In genomic region chr11:69305885-69306540, GRCh38 we compare ENCODE assay signal across 21 cellular contexts. TPM values are rescaled to one million over a fixed set of nuclear protein-coding genes. Genes with fewer than 3 reads are reported as not detected.
"Had no signal": no experiment of that assay in that cellular context is flagged by ENCODE, and none has a peak within 500 bp of the region (broad histone marks: within the 10 kb centered on the region; RNA-seq: fewer than 3 reads in every experiment).

No MANE protein-coding gene starts in this region.

- H3K79me2 ChIP-seq: hepatocyte had no signal

- DNase-seq: activated CD4-positive, alpha-beta T cell treated with anti-CD3 and anti-CD28 coated beads, Interleukin-2, amount 10 ng/mL, durations not matched to agents 24 days and 14 days; activated CD8-positive, alpha-beta T cell treated with anti-CD3 and anti-CD28 coated beads, Interleukin-2, amount 10 ng/mL, durations not matched to agents 7 days and 5 days; activated naive CD4-positive, alpha-beta T cell treated with anti-CD3 and anti-CD28 coated beads for 36 hours; activated T-cell treated with anti-CD3 and anti-CD28 coated beads, Interleukin-2, amount 50 U/mL, for 24 hours; anterior cingulate cortex; brain microvascular endothelial cell; central memory CD4-positive, alpha-beta T cell; colonic mucosa; foreskin keratinocyte; ovary; stimulated activated CD4-positive, alpha-beta T cell treated with anti-CD3 and anti-CD28 coated beads, Interleukin-12 subunit alpha, Interleukin-12 subunit beta, amount 100 ng/mL, for 4 hours; stimulated activated CD4-positive, alpha-beta T cell treated with anti-CD3 and anti-CD28 coated beads, Interleukin-1b, Interleukin-23, amount 100 ng/mL, for 48 hours; stimulated activated CD8-positive, alpha-beta memory T cell treated with anti-CD3 and anti-CD28 coated beads, Interleukin-4, amount 100 ng/mL, for 48 hours; stimulated activated naive CD4-positive, alpha-beta T cell had no signal

- H3K27me3 ChIP-seq: brain microvascular endothelial cell, colonic mucosa, foreskin keratinocyte, hepatocyte, ovary, thyroid gland had no signal

- H3K4me3 ChIP-seq: colonic mucosa, hepatocyte, ovary, thyroid gland had no signal

- H3K27ac Mint-ChIP-seq: activated CD4-positive, alpha-beta T cell treated with anti-CD3 and anti-CD28 coated beads, Interleukin-2, amount 10 ng/mL, durations not matched to agents 24 days and 14 days; activated CD8-positive, alpha-beta T cell treated with anti-CD3 and anti-CD28 coated beads, Interleukin-2, amount 10 ng/mL, durations not matched to agents 7 days and 5 days; activated naive CD4-positive, alpha-beta T cell treated with anti-CD3 and anti-CD28 coated beads for 36 hours; activated T-cell treated with anti-CD3 and anti-CD28 coated beads, Interleukin-2, amount 50 U/mL, for 24 hours; activated T-helper 2 cell treated with anti-CD3 and anti-CD28 coated beads, Interferon-gamma antibody, Interleukin-2, Interleukin-4, amounts not matched to agents 10 μg/mL and 5 μg/mL and 100 μg/mL, durations not matched to agents 14 hours and 24 hours and 36 hours; T-helper 1 cell treated with Interleukin-12 subunit alpha and Interleukin-12 subunit beta and Interleukin-4 antibody, amounts not matched to agents 30 μg/mL and 1 μg/mL, for 36 hours had no signal

- ATAC-seq: activated CD8-positive, alpha-beta T cell treated with anti-CD3 and anti-CD28 coated beads, Interleukin-2, amount 10 ng/mL, durations not matched to agents 7 days and 5 days; foreskin keratinocyte had no signal

- H3K9me3 ChIP-seq: colonic mucosa, ovary, thyroid gland had no signal

- H3K27ac ChIP-seq: brain microvascular endothelial cell, colonic mucosa, foreskin keratinocyte, hepatocyte, ovary, thyroid gland had no signal

- H3K4me2 ChIP-seq: hepatocyte had no signal

- H3K36me3 ChIP-seq: brain microvascular endothelial cell, colonic mucosa, ovary, thyroid gland had no signal

- H3K4me3 Mint-ChIP-seq: activated CD4-positive, alpha-beta T cell treated with anti-CD3 and anti-CD28 coated beads, Interleukin-2, amount 10 ng/mL, durations not matched to agents 24 days and 14 days; activated CD8-positive, alpha-beta T cell treated with anti-CD3 and anti-CD28 coated beads, Interleukin-2, amount 10 ng/mL, durations not matched to agents 7 days and 5 days; activated naive CD4-positive, alpha-beta T cell treated with anti-CD3 and anti-CD28 coated beads for 36 hours; activated T-cell treated with anti-CD3 and anti-CD28 coated beads, Interleukin-2, amount 50 U/mL, for 24 hours; T-helper 1 cell treated with Interleukin-12 subunit alpha and Interleukin-12 subunit beta and Interleukin-4 antibody, amounts not matched to agents 30 μg/mL and 1 μg/mL, for 36 hours had no signal

- H2AFZ ChIP-seq: hepatocyte had no signal

- H3K9me3 Mint-ChIP-seq: activated CD4-positive, alpha-beta T cell treated with anti-CD3 and anti-CD28 coated beads, Interleukin-2, amount 10 ng/mL, durations not matched to agents 24 days and 14 days; activated naive CD4-positive, alpha-beta T cell treated with anti-CD3 and anti-CD28 coated beads for 36 hours; activated T-cell treated with anti-CD3 and anti-CD28 coated beads, Interleukin-2, amount 50 U/mL, for 24 hours; activated T-helper 2 cell treated with anti-CD3 and anti-CD28 coated beads, Interferon-gamma antibody, Interleukin-2, Interleukin-4, amounts not matched to agents 10 μg/mL and 5 μg/mL and 100 μg/mL, durations not matched to agents 14 hours and 24 hours and 36 hours; T-helper 1 cell treated with Interleukin-12 subunit alpha and Interleukin-12 subunit beta and Interleukin-4 antibody, amounts not matched to agents 30 μg/mL and 1 μg/mL, for 36 hours had no signal

- H3K27me3 Mint-ChIP-seq: activated CD4-positive, alpha-beta T cell treated with anti-CD3 and anti-CD28 coated beads, Interleukin-2, amount 10 ng/mL, durations not matched to agents 24 days and 14 days; activated T-cell treated with anti-CD3 and anti-CD28 coated beads, Interleukin-2, amount 50 U/mL, for 24 hours had no signal

RNA-seq across cellular contexts. Expression of gene MYEOV, which starts 12.1 kb away (rescaled TPM):
- total RNA-seq: activated CD8-positive, alpha-beta T cell treated with anti-CD3 and anti-CD28 coated beads, Interleukin-2, amount 10 ng/mL, durations not matched to agents 7 days and 5 days; hepatocyte; lung microvascular endothelial cell; myocyte; urinary bladder had no signal
- polyA plus RNA-seq: hepatocyte had no signal
